In genomic region chr11:46322759-46323158, GRCh38 we compare ENCODE assay signal across 12 cellular contexts. TPM values are rescaled to one million over a fixed set of nuclear protein-coding genes. Genes with fewer than 3 reads are reported as not detected.
A peak's percentile ranks its signal among the peaks of the same experiment; 100 is the strongest.
DNase-seq lines count a peak whose midpoint lies in the region; ATAC-seq, FAIRE-seq and TF ChIP-seq lines count a peak whose summit lies in the region.
"Had no signal": no experiment of that assay in that cellular context is flagged by ENCODE, and none has a peak within 500 bp of the region (broad histone marks: within the 10 kb centered on the region; RNA-seq: fewer than 3 reads in every experiment).

No MANE protein-coding gene starts in this region.

- no peak overlapping the region for H3K4me3 Mint-ChIP-seq in natural killer cell

- H2AFZ ChIP-seq in H1 (ENCODE audit: low read length), result no peak overlapping the region

- peak; percentile 41 for DNase-seq in DMS53 (lab: John Stamatoyannopoulos, UW)
- DNase-seq in DMS53 treated with DMSO at 0.1 percent for 48 hours (lab: John Stamatoyannopoulos, UW; ENCODE audit: unreplicated experiment), result no peak
- DNase-seq in NB4 (ENCODE audit: low read depth), result peak; percentile 38
- DNase-seq in H1 (ENCODE audit: low read depth in 1 of 2, low spot score in 2 of 2), result peak in 1 of 2 experiments; percentile 82
- DNase-seq in small intestine, result peak; percentile 35
- DNase-seq in natural killer cell, result no peak
- no peak for DNase-seq in right cardiac atrium
- no peak for DNase-seq in CD1c-positive myeloid dendritic cell (ENCODE audit: extremely low spot score)
- DNase-seq: NCI-H2107; stimulated activated CD4-positive, alpha-beta T cell treated with anti-CD3 and anti-CD28 coated beads, Interleukin-2, amount 100 ng/mL, for 48 hours had no signal

- intact Hi-C loops in natural killer cell (cut with micrococcal nuclease), result no loop called here
- intact Hi-C loops in right cardiac atrium (cut with DNase I), result no loop called here

- H3K4me1 Mint-ChIP-seq in natural killer cell, result peaks cover 9 to 12% of the 10 kb centered on the region in 2 donors

- no peaks in the 10 kb centered on the region for H3K23me2 ChIP-seq in H1 (ENCODE audit: low read depth, low read length)

- H3K27ac ChIP-seq in H1 (ENCODE audit: low read depth, low read length) (no peak overlapping the region), small intestine (ENCODE audit: low read depth in 1 of 2, low read length in 1 of 2) (no peak overlapping the region), right cardiac atrium (ENCODE audit: low read length) (no peak overlapping the region)
- H3K27ac ChIP-seq: SK-N-MC, thoracic aorta had no signal

- no peak overlapping the region for H3K56ac ChIP-seq in H1 (replicated peaks; ENCODE audit: insufficient read length, low read depth, low read length)

- peak overlapping the region; percentile 44 for H4K91ac ChIP-seq in H1 (replicated peaks; ENCODE audit: insufficient read length, low read length)

- H3K18ac ChIP-seq in H1 (ENCODE audit: extremely low read depth, low read length), result no peak overlapping the region

- TF ChIP-seq CTCF in NB4 (IDR thresholded peaks at IDR 0.05; ENCODE audit: low read depth, low read length), result peak; percentile 37
- peak; percentile 65 to 84 (median 82) for TF ChIP-seq CTCF in H1 (IDR thresholded peaks at IDR 0.05; ENCODE audit: control extremely low read depth in 1 of 3, insufficient read depth in 1 of 3, low read depth in 1 of 3, low read length in 3 of 3)
- no peak for TF ChIP-seq CTCF in natural killer cell (IDR thresholded peaks at IDR 0.05)

- H3K9me3 Mint-ChIP-seq in natural killer cell, result no peaks in the 10 kb centered on the region

- no peaks in the 10 kb centered on the region for H3K79me1 ChIP-seq in H1 (ENCODE audit: low read depth, low read length)

- H3K27me3 Mint-ChIP-seq in natural killer cell (ENCODE audit: low read depth in 2 of 2), result peaks cover 8 to 12% of the 10 kb centered on the region in 2 donors

- no peak overlapping the region for H3K4me2 ChIP-seq in H1 (ENCODE audit: insufficient read depth in 1 of 2, low read depth in 2 of 2, low read length in 2 of 2)

- no peak overlapping the region for H4K8ac ChIP-seq in H1 (ENCODE audit: extremely low read depth, insufficient read depth, low read length)

- no peaks in the 10 kb centered on the region for H3K36me3 Mint-ChIP-seq in natural killer cell

- no peak for TF ChIP-seq EP300 in H1 (IDR thresholded peaks at IDR 0.05; ENCODE audit: borderline replicate concordance in 1 of 2, low read depth in 2 of 2, low read length in 2 of 2)

- no peak overlapping the region for H2BK20ac ChIP-seq in H1 (ENCODE audit: low read length)

- H2BK15ac ChIP-seq in H1 (ENCODE audit: low read length), result no peak overlapping the region

- H3K4me3 ChIP-seq in NB4 (ENCODE audit: low read depth, low read length), result no peak overlapping the region
- no peak overlapping the region for H3K4me3 ChIP-seq in H1 (ENCODE audit: extremely low read depth in 1 of 4, insufficient read depth in 2 of 4, low read depth in 3 of 4, low read length in 4 of 4)
- no peak overlapping the region for H3K4me3 ChIP-seq in small intestine (ENCODE audit: low read depth in 1 of 2, low read length in 2 of 2)
- H3K4me3 ChIP-seq in right cardiac atrium (ENCODE audit: low read length), result no peak overlapping the region
- H3K4me3 ChIP-seq: SK-N-MC, thoracic aorta had no signal

- peak; percentile 36 for FAIRE-seq in H1 (lab: Jason Lieb, UNC)
- FAIRE-seq in small intestine (lab: Jason Lieb, UNC), result no peak

- POLR2A ChIA-PET in H1 (lab: Charles Lee; ENCODE audit: partially characterized antibody), result interaction anchor here (1.3 to 2.0 kb wide), 5 partner anchors 14 to 80 kb away, joined by 3 to 5 read pairs (median 4); no protein-coding TSS in a partner anchor

- H3K36me3 ChIP-seq in H1 (ENCODE audit: control insufficient read depth in 2 of 4, insufficient read depth in 4 of 4, low read length in 3 of 4) (0 out of 8 replicates have a peak, but pooled peaks cover 0 to 4% (median 0%) of the 10 kb centered on the region in 4 experiments), small intestine (ENCODE audit: control insufficient read depth in 2 of 2, insufficient read depth in 2 of 2, low read length in 2 of 2) (no peaks in the 10 kb centered on the region)
- H3K36me3 ChIP-seq: thoracic aorta had no signal

- no peak overlapping the region; the same call in 1 of the 2 replicates for H2AK5ac ChIP-seq in H1 (ENCODE audit: low read depth, low read length)

- H3K9ac ChIP-seq in H1 (replicated peaks in 1 of 4; ENCODE audit: extremely low read depth in 1 of 4, low read depth in 3 of 4, low read length in 3 of 4), result no peak overlapping the region

- peak; percentile 34 to 66 for TF ChIP-seq RAD21 in H1 (IDR thresholded peaks at IDR 0.05 in 1 of 2, conservative IDR thresholded peaks at IDR 0.05 in 1 of 2; ENCODE audit: low read depth in 2 of 2, low read length in 2 of 2)

- WGBS in H1 (ENCODE audit: extremely low coverage in 1 of 2, insufficient coverage in 1 of 2, insufficient read length in 1 of 2, insufficient replicate concordance in 2 of 2, low coverage in 1 of 2, low lambda C conversion rate in 2 of 2, missing lambda C conversion rate in 1 of 2), 2 experiments, result 87% methylated on average over 6 of the region's 6 CpGs; no CpG with 5 or more reads in 1 of the 2 experiments
- 78 to 91% (median 85%) methylated on average over 6 of the region's 6 CpGs for whole genome bisulfite sequencing in small intestine, 3 donors
- WGBS in right cardiac atrium, result 87% methylated on average over 6 of the region's 6 CpGs

- no peak overlapping the region for H2BK120ac ChIP-seq in H1 (replicated peaks; ENCODE audit: low read depth, low read length)

- H3K4me1 ChIP-seq in H1 (replicated peaks in 1 of 4; ENCODE audit: control insufficient read depth in 3 of 4, insufficient read depth in 4 of 4, low read length in 3 of 4), result no peaks in the 10 kb centered on the region; a peak in 1 of 7 replicates
- H3K4me1 ChIP-seq in small intestine (ENCODE audit: control insufficient read depth in 2 of 2, insufficient read depth in 1 of 2, low read depth in 1 of 2, low read length in 1 of 2), result no peaks in the 10 kb centered on the region
- H3K4me1 ChIP-seq in right cardiac atrium (ENCODE audit: control insufficient read depth, insufficient read depth, low read length), result peaks cover 2% of the 10 kb centered on the region

- no peaks in the 10 kb centered on the region for H4K20me1 ChIP-seq in H1 (replicated peaks in 1 of 2; ENCODE audit: control insufficient read depth in 1 of 2, insufficient read depth in 2 of 2, low read length in 2 of 2)

- no peak for ATAC-seq in natural killer cell
- no peak for ATAC-seq in right cardiac atrium

- peak overlapping the region; percentile 91 for H3K4ac ChIP-seq in H1 (replicated peaks; ENCODE audit: insufficient read length, low read depth, low read length)

- CTCF ChIA-PET in H1 (lab: Charles Lee; ENCODE audit: partially characterized antibody), result interaction anchor here (0.6 to 42.5 kb wide), 13 partner anchors 4 to 223 kb away, joined by 3 to 1004 read pairs (median 7); partner anchors contain the start of genes DGKZ and MDK

- H3K27ac Mint-ChIP-seq in natural killer cell, result no peak overlapping the region

- H3K9me3 ChIP-seq in H1 (ENCODE audit: insufficient read depth in 2 of 2, low read depth in 1 of 2, low read length in 1 of 2) (no peaks in the 10 kb centered on the region), small intestine (ENCODE audit: control insufficient read depth, low read depth) (no peaks in the 10 kb centered on the region), right cardiac atrium (ENCODE audit: control insufficient read depth, low read length) (no peaks in the 10 kb centered on the region)
- H3K9me3 ChIP-seq: thoracic aorta had no signal

- no peak overlapping the region for H3K14ac ChIP-seq in H1 (ENCODE audit: insufficient read length)

- no peak overlapping the region for H2BK5ac ChIP-seq in H1 (ENCODE audit: low read depth, low read length)

- no peak overlapping the region for H4K5ac ChIP-seq in H1 (ENCODE audit: insufficient read length, low read depth, low read length)

- H2BK12ac ChIP-seq in H1 (ENCODE audit: low read depth, low read length), result no peak overlapping the region; the same call in 1 of the 2 replicates

- H3K23ac ChIP-seq in H1 (ENCODE audit: insufficient read length), result no peak overlapping the region

- no peaks in the 10 kb centered on the region for H3K27me3 ChIP-seq in H1 (replicated peaks in 1 of 4; ENCODE audit: control insufficient read depth in 3 of 4, extremely low read depth in 1 of 4, insufficient read depth in 3 of 4, low read length in 3 of 4)
- H3K27me3 ChIP-seq in small intestine (ENCODE audit: control insufficient read depth in 2 of 2, insufficient read depth in 2 of 2, low read length in 2 of 2), result no peaks in the 10 kb centered on the region
- H3K27me3 ChIP-seq in right cardiac atrium (ENCODE audit: control insufficient read depth, insufficient read depth), result no peaks in the 10 kb centered on the region

- no peaks in the 10 kb centered on the region for H3K79me2 ChIP-seq in H1 (ENCODE audit: control insufficient read depth in 1 of 2, insufficient read depth in 2 of 2, low read length in 2 of 2)

- TF ChIP-seq POLR2A in NB4 (IDR thresholded peaks at IDR 0.05; ENCODE audit: extremely low read depth, insufficient read length) (no peak), H1 (IDR thresholded peaks at IDR 0.05; ENCODE audit: control extremely low read depth in 1 of 2, low read depth in 2 of 2, low read length in 2 of 2) (no peak)

RNA-seq across cellular contexts. Expression of gene DGKZ, which starts 24.5 kb away (rescaled TPM):
- total RNA-seq in H1 (2021; fragmentation: NEBNext Ultra II Directional; extraction: Animal tissue kit (Norgen Biotek cat#: 25700)), result 84.4 and 88.5 TPM in 2 replicates
- polyA plus RNA-seq in H1 (2011; rRNA removed) (184 and 262 TPM in 2 replicates), small intestine (100 to 1,000 TPM in 2 of 3 donors, 10 to 100 TPM in 1; 90.1 to 122 (median 117) TPM), right cardiac atrium (87.5 TPM)
- 118 TPM for polyA plus RNA-seq in H1 (2011; cell fraction: cytosol; rRNA removed)
- 335 TPM for polyA plus RNA-seq in H1 (2011; cell fraction: nucleus; rRNA removed)
- polyA plus RNA-seq in H1 (2012, experiment 1 of 2), result 56.9 to 93.0 TPM (median 85.7 TPM) in 4 replicates
- 72.1 TPM for polyA plus RNA-seq in H1 (2012, experiment 2 of 2)
- polyA plus RNA-seq in H1 (2013, experiment 1 of 2), result 92.3 TPM
- 81.6 TPM for polyA plus RNA-seq in H1 (2013, experiment 2 of 2)
- polyA minus RNA-seq in H1 (2011; rRNA and poly(A)+ RNA removed), result 58.7 and 67.4 TPM in 2 replicates
- polyA minus RNA-seq in H1 (2011; cell fraction: cytosol; rRNA and poly(A)+ RNA removed), result 72.8 TPM
- polyA minus RNA-seq in H1 (2011; cell fraction: nucleus; rRNA and poly(A)+ RNA removed), result 103 TPM
- total RNA-seq in natural killer cell (100 to 1,000 TPM; 307 to 377 (median 350) TPM), right cardiac atrium (100 to 1,000 TPM in 2 of 4 donors, 10 to 100 TPM in 2; 75.8 to 108 (median 100) TPM)

RNA-seq across cellular contexts. Expression of gene CREB3L1, which starts 45.3 kb away (rescaled TPM):
- 12.7 and 13.7 TPM in 2 replicates for total RNA-seq in H1 (2021; fragmentation: NEBNext Ultra II Directional; extraction: Animal tissue kit (Norgen Biotek cat#: 25700))
- 4.1 and 6.5 TPM in 2 replicates for polyA plus RNA-seq in H1 (2011; rRNA removed)
- 1.8 TPM for polyA plus RNA-seq in H1 (2011; cell fraction: cytosol; rRNA removed)
- polyA plus RNA-seq in H1 (2011; cell fraction: nucleus; rRNA removed), result 5.0 TPM
- polyA plus RNA-seq in H1 (2012, experiment 1 of 2), result 10.0 to 16.5 TPM (median 14.4 TPM) in 4 replicates
- 13.8 TPM for polyA plus RNA-seq in H1 (2012, experiment 2 of 2)
- 19.3 TPM for polyA plus RNA-seq in H1 (2013, experiment 1 of 2)
- polyA plus RNA-seq in H1 (2013, experiment 2 of 2), result 23.2 TPM
- polyA minus RNA-seq in H1 (2011; rRNA and poly(A)+ RNA removed), result 2.3 and 5.3 TPM in 2 replicates
- polyA minus RNA-seq in H1 (2011; cell fraction: cytosol; rRNA and poly(A)+ RNA removed), result 8.2 TPM
- 5.3 TPM for polyA minus RNA-seq in H1 (2011; cell fraction: nucleus; rRNA and poly(A)+ RNA removed)
- 10 to 100 TPM; 14.3 to 36.9 (median 15.7) TPM for polyA plus RNA-seq in small intestine
- total RNA-seq in natural killer cell, result not detected
- 10 to 100 TPM in 3 of 4 donors, 1 to 10 TPM in 1; 9.7 to 18.8 (median 15.3) TPM for total RNA-seq in right cardiac atrium
- polyA plus RNA-seq in right cardiac atrium, result 15.2 TPM

RNA-seq across cellular contexts. Expression of gene MDK, which starts 58.7 kb away (rescaled TPM):
- total RNA-seq in H1 (2021; fragmentation: NEBNext Ultra II Directional; extraction: Animal tissue kit (Norgen Biotek cat#: 25700)), result 309 and 338 TPM in 2 replicates
- polyA plus RNA-seq in H1 (2011; rRNA removed) (606 and 948 TPM in 2 replicates), small intestine (100 to 1,000 TPM; 206 to 356 (median 246) TPM), right cardiac atrium (10.1 TPM)
- 870 TPM for polyA plus RNA-seq in H1 (2011; cell fraction: cytosol; rRNA removed)
- 559 TPM for polyA plus RNA-seq in H1 (2011; cell fraction: nucleus; rRNA removed)
- polyA plus RNA-seq in H1 (2012, experiment 1 of 2), result 605 to 743 TPM (median 671 TPM) in 4 replicates
- polyA plus RNA-seq in H1 (2012, experiment 2 of 2), result 841 TPM
- polyA plus RNA-seq in H1 (2013, experiment 1 of 2), result 949 TPM
- 1,178 TPM for polyA plus RNA-seq in H1 (2013, experiment 2 of 2)
- 84.3 and 125 TPM in 2 replicates for polyA minus RNA-seq in H1 (2011; rRNA and poly(A)+ RNA removed)
- polyA minus RNA-seq in H1 (2011; cell fraction: cytosol; rRNA and poly(A)+ RNA removed), result 189 TPM
- 88.1 TPM for polyA minus RNA-seq in H1 (2011; cell fraction: nucleus; rRNA and poly(A)+ RNA removed)
- total RNA-seq in natural killer cell (10 to 100 TPM in 1 of 3 donors, 1 to 10 TPM in 2; 4.5 to 10.6 (median 6.3) TPM), right cardiac atrium (10 to 100 TPM in 3 of 4 donors, 1 to 10 TPM in 1; 9.9 to 18.8 (median 11.9) TPM)

Comparison
In these comparisons a context has a peak if more than half of its experiments do, and no peak if none do; other contexts are left out.
1. DNase-seq: peak in DMS53 (single experiment), NB4 (single experiment) and small intestine (single experiment); none in DMS53 treated with DMSO at 0.1 percent for 48 hours (single experiment), natural killer cell (single experiment), right cardiac atrium (0 of 3) and CD1c-positive myeloid dendritic cell (single experiment).
2. RNA of gene CREB3L1, which starts 45.3 kb away (total RNA-seq): 9.7 to 18.8 TPM in right cardiac atrium and 12.7 to 13.7 TPM in H1; not detected in natural killer cell; every median in the first group is over 4 times any median in the second.
3. RNA of gene MDK, which starts 58.7 kb away (total RNA-seq): 309 to 338 TPM in H1; 9.9 to 18.8 TPM in right cardiac atrium and 4.5 to 10.6 TPM in natural killer cell; every median in the first group is over 10 times any median in the second.